ENCODE assay signal across 11 cellular contexts in the genomic region with DNA sequence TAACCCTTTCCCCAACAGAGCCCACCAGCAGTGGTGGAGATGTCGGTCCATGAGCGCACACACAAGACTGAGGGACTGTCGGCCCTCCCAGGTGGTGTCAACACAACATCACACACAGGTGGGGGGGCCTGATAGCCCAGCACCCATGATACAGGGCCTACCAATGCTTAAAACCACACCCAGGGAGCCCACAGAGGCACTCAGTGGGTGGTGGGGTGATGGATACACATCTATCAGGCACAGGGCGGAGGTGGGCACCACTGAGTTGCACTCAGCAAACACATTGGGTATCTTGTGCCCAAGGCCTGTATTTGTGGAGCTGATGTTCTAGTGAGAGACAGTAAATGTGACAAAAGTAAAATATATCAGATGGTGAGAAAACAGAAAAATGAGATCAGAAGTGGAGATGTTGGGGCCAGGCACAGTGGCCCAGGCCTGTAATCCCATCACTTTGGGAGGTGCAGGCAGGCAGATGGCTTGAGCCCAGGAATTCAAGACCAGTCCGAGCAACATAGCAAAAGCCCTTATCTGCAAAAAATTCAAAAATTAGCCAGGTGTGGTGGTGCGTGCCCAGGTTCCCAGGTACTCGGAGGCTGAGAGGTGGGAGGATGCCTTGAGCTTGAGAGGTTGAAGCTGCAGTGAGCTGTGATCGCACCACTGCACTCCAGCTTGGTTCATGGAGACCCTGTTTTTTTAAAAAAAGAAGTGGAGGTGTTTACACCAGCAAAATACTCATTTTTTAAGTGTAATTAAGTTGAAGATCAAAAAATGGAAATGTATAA. TPM values are rescaled to one million over a fixed set of nuclear protein-coding genes. Genes with fewer than 3 reads are reported as not detected.
DNase-seq lines count a peak whose midpoint lies in the region; ATAC-seq, FAIRE-seq and TF ChIP-seq lines count a peak whose summit lies in the region.
"Had no signal": no experiment of that assay in that cellular context is flagged by ENCODE, and none has a peak within 500 bp of the region (broad histone marks: within the 10 kb centered on the region; RNA-seq: fewer than 3 reads in every experiment).

No MANE protein-coding gene starts in this region.

- no peak for TF ChIP-seq RAD21 in K562 (CRISPR knock-in tag; conservative IDR thresholded peaks at IDR 0.05 in 1 of 2, IDR thresholded peaks at IDR 0.05 in 1 of 2)

- H4K20me1 ChIP-seq in GM23248 (ENCODE audit: insufficient read depth) (no peaks in the 10 kb centered on the region), K562 (replicated peaks; ENCODE audit: control insufficient read depth, insufficient read depth, low read length) (no peaks in the 10 kb centered on the region)

- no peaks in the 10 kb centered on the region for H3K27me3 Mint-ChIP-seq in naive thymus-derived CD8-positive, alpha-beta T cell

- in situ Hi-C loops in GM23248 (cut with MboI) (no loop called here), K562 (cut with MboI) (no loop called here)

- CTCF ChIA-PET in K562 (lab: Yijun Ruan, JAX; ENCODE audit: low intra/inter-chr PET ratio) = interaction anchor here (4.4 kb wide), 1 partner anchor 12 kb away, joined by 74 read pairs; a partner anchor contains a TSS

- H3K4me1 ChIP-seq in GM23248 (ENCODE audit: insufficient read depth) = peaks cover 41% of the 10 kb centered on the region
- H3K4me1 ChIP-seq in K562 (replicated peaks in 1 of 2; ENCODE audit: control insufficient read depth in 2 of 2, insufficient read depth in 2 of 2, low read length in 2 of 2) = peaks cover 48 to 64% of the 10 kb centered on the region in 2 experiments

- 0 out of 2 replicates have a peak overlapping the region, but pooled peaks have one; percentile 98 for H3K27ac ChIP-seq in GM23248
- H3K27ac ChIP-seq in K562 (ENCODE audit: extremely low read depth, low read depth, low read length) = no peak overlapping the region

- H3K36me3 Mint-ChIP-seq in naive thymus-derived CD8-positive, alpha-beta T cell = peaks cover 0 to 29% (median 3%) of the 10 kb centered on the region in 3 donors

- ATAC-seq in K562 = no peak
- no peak for ATAC-seq in naive thymus-derived CD8-positive, alpha-beta T cell
- ATAC-seq in HG03280 (IDR thresholded peaks at IDR 0.05; ENCODE audit: unreplicated experiment) = no peak
- ATAC-seq in GM19467 (IDR thresholded peaks at IDR 0.05; ENCODE audit: unreplicated experiment) = no peak
- no peak for ATAC-seq in GM18907 (IDR thresholded peaks at IDR 0.05; ENCODE audit: unreplicated experiment)
- no peak for ATAC-seq in GM18505 (IDR thresholded peaks at IDR 0.05; ENCODE audit: unreplicated experiment)

- WGBS in GM23248 (ENCODE audit: low coverage in 1 of 2, low lambda C conversion rate in 2 of 2, missing lambda C conversion rate in 2 of 2), 2 experiments = 94 to 97% methylated on average over 8 of the region's 8 CpGs
- WGBS in K562 (ENCODE audit: insufficient coverage, low coverage, missing lambda C conversion rate) = 93% methylated on average over 8 of the region's 8 CpGs

- H3K4me3 Mint-ChIP-seq in naive thymus-derived CD8-positive, alpha-beta T cell = peak overlapping the region in 9 of 10 donors; percentile 29 to 79 (median 47)

- intact Hi-C loops in K562 (cut with micrococcal nuclease) = no loop called here

- no peaks in the 10 kb centered on the region for H3K9me3 Mint-ChIP-seq in naive thymus-derived CD8-positive, alpha-beta T cell

- no peaks in the 10 kb centered on the region for H3K9me2 ChIP-seq in GM23248 (ENCODE audit: insufficient read depth)

- H3K4me3 ChIP-seq in GM23248 = no peak overlapping the region
- no peak overlapping the region for H3K4me3 ChIP-seq in K562
- H3K4me3 ChIP-seq: PC-9 had no signal

- H3K9ac ChIP-seq in GM23248 = no peak overlapping the region
- H3K9ac ChIP-seq in K562 (ENCODE audit: insufficient read depth in 1 of 2, low read depth in 2 of 2, low read length in 2 of 2) = 0 out of 4 replicates have a peak overlapping the region, but pooled peaks of 1 of the 2 experiments have one; percentile 12

- no peak overlapping the region for H2AFZ ChIP-seq in GM23248
- no peak overlapping the region for H2AFZ ChIP-seq in K562 (ENCODE audit: low read depth, low read length)
- H2AFZ ChIP-seq: PC-9 had no signal

- DNase-seq in 8988T (peak; percentile 40), GM23248 (no peak), K562 (ENCODE audit: extremely low read depth in 1 of 4, low spot score in 3 of 4) (no peak)
- DNase-seq in naive thymus-derived CD8-positive, alpha-beta T cell = no peak
- DNase-seq: NCI-H1694 had no signal

- no peak for FAIRE-seq in K562 (lab: Jason Lieb, UNC)
- FAIRE-seq: GM18507 had no signal

- H3K79me2 ChIP-seq in GM23248 (ENCODE audit: insufficient read depth) = no peaks in the 10 kb centered on the region
- peaks cover 6% of the 10 kb centered on the region; the same call in 2 of the 3 replicates for H3K79me2 ChIP-seq in K562 (ENCODE audit: control insufficient read depth, insufficient read depth, low read length)

- peaks cover 3% of the 10 kb centered on the region for H3K9me1 ChIP-seq in K562 (ENCODE audit: control insufficient read depth, insufficient read depth, low read length)

- H3K27ac Mint-ChIP-seq in naive thymus-derived CD8-positive, alpha-beta T cell = peak overlapping the region; percentile 69 to 99 (median 94)

- no peak overlapping the region for H3K4me2 ChIP-seq in GM23248 (ENCODE audit: unreplicated experiment)
- no peak overlapping the region for H3K4me2 ChIP-seq in K562 (ENCODE audit: insufficient read depth, low read length)

- H3K9me3 ChIP-seq in GM23248 (ENCODE audit: low read depth) (no peaks in the 10 kb centered on the region), K562 (replicated peaks; ENCODE audit: control insufficient read depth, insufficient read depth, low read depth, low read length) (no peaks in the 10 kb centered on the region)

- H3K4me1 Mint-ChIP-seq in naive thymus-derived CD8-positive, alpha-beta T cell = peaks cover 25 to 72% (median 63%) of the 10 kb centered on the region in 4 donors

- H3K36me3 ChIP-seq in GM23248 (ENCODE audit: low read depth) (no peaks in the 10 kb centered on the region), K562 (ENCODE audit: control insufficient read depth, insufficient read depth, low read length) (peaks cover 15% of the 10 kb centered on the region; the same call in 1 of the 3 replicates)

- BruUV-seq in K562 (replicated peaks; lab: Mats Ljungman, UMichigan) = no TSS peak

- TF ChIP-seq POLR2A in K562 (conservative IDR thresholded peaks at IDR 0.05) = 0 out of 2 replicates have a peak, but pooled peaks have one; percentile 30
- TF ChIP-seq POLR2A in GM18505 (IDR thresholded peaks at IDR 0.05; ENCODE audit: borderline replicate concordance, extremely low read depth, insufficient read depth, insufficient read length) = no peak

- TF ChIP-seq CTCF in K562 (IDR thresholded peaks at IDR 0.05 in 2 of 3, conservative IDR thresholded peaks at IDR 0.05 in 1 of 3; ENCODE audit: insufficient read depth in 2 of 3, low read depth in 1 of 3, low read length in 3 of 3) = no peak

- POLR2A ChIA-PET in K562 (lab: Yijun Ruan, JAX) = no interaction called here
- POLR2A ChIA-PET in naive thymus-derived CD8-positive, alpha-beta T cell (lab: Charles Lee) = interaction anchor here (0.9 to 11.2 kb wide), 3 partner anchors 8 to 36 kb away, joined by 4 to 258 read pairs (median 183); a partner anchor contains a TSS

- H3F3A ChIP-seq in GM23248 (ENCODE audit: insufficient read depth) = peaks cover 43% of the 10 kb centered on the region

- TF ChIP-seq EP300 in K562 (IDR thresholded peaks at IDR 0.05; ENCODE audit: low read length) = no peak

- H3K27me3 ChIP-seq in GM23248 (replicated peaks; ENCODE audit: insufficient read depth) (no peaks in the 10 kb centered on the region), K562 (ENCODE audit: control insufficient read depth in 2 of 2, insufficient read depth in 2 of 2, low read length in 2 of 2) (no peaks in the 10 kb centered on the region)

RNA-seq across cellular contexts. Expression of a gene that starts 6.8 kb away (rescaled TPM):
- 7.0 and 13.9 TPM in 2 replicates for total RNA-seq in GM23248 (2014; rRNA removed; shearing (Covaris generic))
- polyA plus RNA-seq in GM23248 (2016; fragmentation: Nextera tagmentation; extraction: Ambion mirVana) = 86.2 and 86.6 TPM in 2 replicates
- 9.5 and 19.1 TPM in 2 replicates for total RNA-seq in K562 (2011; cell fraction: chromatin; rRNA removed; ENCODE audit: low replicate concordance)
- 17.8 and 18.8 TPM in 2 replicates for total RNA-seq in K562 (2011; cell fraction: nucleolus; rRNA removed)
- total RNA-seq in K562 (2011; cell fraction: nucleoplasm; rRNA removed) = 15.0 and 15.3 TPM in 2 replicates
- 3.5 and 7.1 TPM in 2 replicates for total RNA-seq in K562 (2014; rRNA removed)
- 1.8 and 2.8 TPM in 2 replicates for total RNA-seq in K562 (2014; rRNA removed; fragmentation: Illumina TruSeq; extraction: Trizol)
- total RNA-seq in K562 (2015; rRNA removed; fragmentation: Illumina TruSeq; extraction: Trizol) = 3.7 and 3.8 TPM in 2 replicates
- 17.1 and 20.1 TPM in 2 replicates for total RNA-seq in K562 (2021)
- 1.0 and 2.0 TPM in 2 replicates for polyA plus RNA-seq in K562 (2011; rRNA removed)
- 1.8 and 3.0 TPM in 2 replicates for polyA plus RNA-seq in K562 (2011; cell fraction: cytosol; rRNA removed)
- polyA plus RNA-seq in K562 (2011; cell fraction: nucleus; rRNA removed) = 12.7 and 20.7 TPM in 2 replicates
- polyA plus RNA-seq in K562 (2012) = 14.4 and 28.7 TPM in 2 replicates
- polyA plus RNA-seq in K562 (2014; fragmentation: Illumina TruSeq; extraction: Trizol) = 12.5 and 13.4 TPM in 2 replicates
- 1 to 10 TPM; 1.3 to 1.5 TPM for polyA plus RNA-seq in K562 (2014; fragmentation: Nextera tagmentation; extraction: Ambion mirVana)
- 9.2 and 9.5 TPM in 2 replicates for polyA plus RNA-seq in K562 (2014; rRNA removed)
- polyA minus RNA-seq in K562 (2011; rRNA and poly(A)+ RNA removed) = 0.63 and 0.66 TPM in 2 replicates
- polyA minus RNA-seq in K562 (2011; cell fraction: cytosol; rRNA and poly(A)+ RNA removed) = 6.1 and 7.0 TPM in 2 replicates
- 11.0 and 12.8 TPM in 2 replicates for polyA minus RNA-seq in K562 (2011; cell fraction: nucleus; rRNA and poly(A)+ RNA removed)
- total RNA-seq in naive thymus-derived CD8-positive, alpha-beta T cell = 100 to 1,000 TPM; 184 to 188 TPM
- 100 to 1,000 TPM in 2 of 3 donors, 10 to 100 TPM in 1; 70.4 to 137 (median 109) TPM for polyA plus RNA-seq in naive thymus-derived CD8-positive, alpha-beta T cell

RNA-seq across cellular contexts. Expression of a gene that starts 8.7 kb away (rescaled TPM):
- 27.7 and 29.6 TPM in 2 replicates for total RNA-seq in GM23248 (2014; rRNA removed; shearing (Covaris generic))
- polyA plus RNA-seq in GM23248 (2016; fragmentation: Nextera tagmentation; extraction: Ambion mirVana) = 34.9 and 39.2 TPM in 2 replicates
- total RNA-seq in K562 (2011; cell fraction: chromatin; rRNA removed; ENCODE audit: low replicate concordance) = 7.8 and 14.7 TPM in 2 replicates
- total RNA-seq in K562 (2011; cell fraction: nucleolus; rRNA removed) = 12.0 and 12.7 TPM in 2 replicates
- total RNA-seq in K562 (2011; cell fraction: nucleoplasm; rRNA removed) = 13.0 and 17.4 TPM in 2 replicates
- total RNA-seq in K562 (2014; rRNA removed) = 16.0 and 22.6 TPM in 2 replicates
- 7.0 and 7.2 TPM in 2 replicates for total RNA-seq in K562 (2014; rRNA removed; fragmentation: Illumina TruSeq; extraction: Trizol)
- 11.2 and 11.7 TPM in 2 replicates for total RNA-seq in K562 (2015; rRNA removed; fragmentation: Illumina TruSeq; extraction: Trizol)
- 17.3 and 18.0 TPM in 2 replicates for total RNA-seq in K562 (2021)
- 11.7 and 12.4 TPM in 2 replicates for polyA plus RNA-seq in K562 (2011; rRNA removed)
- polyA plus RNA-seq in K562 (2011; cell fraction: cytosol; rRNA removed) = 18.4 and 30.0 TPM in 2 replicates
- 5.3 and 8.7 TPM in 2 replicates for polyA plus RNA-seq in K562 (2011; cell fraction: nucleus; rRNA removed)
- 14.0 and 19.0 TPM in 2 replicates for polyA plus RNA-seq in K562 (2012)
- polyA plus RNA-seq in K562 (2014; fragmentation: Illumina TruSeq; extraction: Trizol) = 18.0 and 19.2 TPM in 2 replicates
- polyA plus RNA-seq in K562 (2014; fragmentation: Nextera tagmentation; extraction: Ambion mirVana) = 1 to 10 TPM; 1.8 to 2.8 TPM
- 15.1 and 22.5 TPM in 2 replicates for polyA plus RNA-seq in K562 (2014; rRNA removed)
- 6.4 and 10.6 TPM in 2 replicates for polyA minus RNA-seq in K562 (2011; rRNA and poly(A)+ RNA removed)
- 5.9 and 9.0 TPM in 2 replicates for polyA minus RNA-seq in K562 (2011; cell fraction: cytosol; rRNA and poly(A)+ RNA removed)
- 15.9 and 16.3 TPM in 2 replicates for polyA minus RNA-seq in K562 (2011; cell fraction: nucleus; rRNA and poly(A)+ RNA removed)
- total RNA-seq in naive thymus-derived CD8-positive, alpha-beta T cell = 10 to 100 TPM; 53.8 to 59.0 TPM
- polyA plus RNA-seq in naive thymus-derived CD8-positive, alpha-beta T cell = 10 to 100 TPM; 48.1 to 71.4 (median 59.6) TPM

RNA-seq across cellular contexts. Expression of a gene that starts 9.0 kb away (rescaled TPM):
- 45.3 and 51.2 TPM in 2 replicates for total RNA-seq in GM23248 (2014; rRNA removed; shearing (Covaris generic))
- polyA plus RNA-seq in GM23248 (2016; fragmentation: Nextera tagmentation; extraction: Ambion mirVana) = 44.2 and 44.5 TPM in 2 replicates
- total RNA-seq in K562 (2011; cell fraction: chromatin; rRNA removed; ENCODE audit: low replicate concordance) = 59.0 and 87.9 TPM in 2 replicates
- 51.6 and 65.2 TPM in 2 replicates for total RNA-seq in K562 (2011; cell fraction: nucleolus; rRNA removed)
- total RNA-seq in K562 (2011; cell fraction: nucleoplasm; rRNA removed) = 40.5 and 40.8 TPM in 2 replicates
- total RNA-seq in K562 (2014; rRNA removed) = 41.2 and 50.5 TPM in 2 replicates
- 22.6 and 23.2 TPM in 2 replicates for total RNA-seq in K562 (2014; rRNA removed; fragmentation: Illumina TruSeq; extraction: Trizol)
- total RNA-seq in K562 (2015; rRNA removed; fragmentation: Illumina TruSeq; extraction: Trizol) = 37.0 and 39.8 TPM in 2 replicates
- total RNA-seq in K562 (2021) = 30.7 and 33.8 TPM in 2 replicates
- polyA plus RNA-seq in K562 (2011; rRNA removed) = 30.1 and 31.6 TPM in 2 replicates
- 31.4 and 56.3 TPM in 2 replicates for polyA plus RNA-seq in K562 (2011; cell fraction: cytosol; rRNA removed)
- polyA plus RNA-seq in K562 (2011; cell fraction: nucleus; rRNA removed) = 65.9 and 73.6 TPM in 2 replicates
- 37.5 and 43.8 TPM in 2 replicates for polyA plus RNA-seq in K562 (2012)
- 41.1 and 45.0 TPM in 2 replicates for polyA plus RNA-seq in K562 (2014; fragmentation: Illumina TruSeq; extraction: Trizol)
- 1 to 10 TPM; 1.5 to 1.7 TPM for polyA plus RNA-seq in K562 (2014; fragmentation: Nextera tagmentation; extraction: Ambion mirVana)
- 32.4 and 43.5 TPM in 2 replicates for polyA plus RNA-seq in K562 (2014; rRNA removed)
- polyA minus RNA-seq in K562 (2011; rRNA and poly(A)+ RNA removed) = 38.6 and 43.3 TPM in 2 replicates
- polyA minus RNA-seq in K562 (2011; cell fraction: cytosol; rRNA and poly(A)+ RNA removed) = 21.1 and 21.3 TPM in 2 replicates
- 33.7 and 58.5 TPM in 2 replicates for polyA minus RNA-seq in K562 (2011; cell fraction: nucleus; rRNA and poly(A)+ RNA removed)
- 10 to 100 TPM; 44.4 to 47.4 TPM for total RNA-seq in naive thymus-derived CD8-positive, alpha-beta T cell
- polyA plus RNA-seq in naive thymus-derived CD8-positive, alpha-beta T cell = 10 to 100 TPM; 30.7 to 53.0 (median 43.8) TPM

RNA-seq across cellular contexts. Expression of a gene that starts 12.6 kb away (rescaled TPM):
- total RNA-seq in GM23248 (2014; rRNA removed; shearing (Covaris generic)) = 12.0 and 17.5 TPM in 2 replicates
- polyA plus RNA-seq in GM23248 (2016; fragmentation: Nextera tagmentation; extraction: Ambion mirVana) = 12.2 and 13.5 TPM in 2 replicates
- 36.8 and 97.0 TPM in 2 replicates for total RNA-seq in K562 (2011; cell fraction: chromatin; rRNA removed; ENCODE audit: low replicate concordance)
- total RNA-seq in K562 (2011; cell fraction: nucleolus; rRNA removed) = 44.7 and 54.0 TPM in 2 replicates
- total RNA-seq in K562 (2011; cell fraction: nucleoplasm; rRNA removed) = 35.4 and 61.8 TPM in 2 replicates
- 9.8 and 17.1 TPM in 2 replicates for total RNA-seq in K562 (2014; rRNA removed)
- 5.9 and 6.8 TPM in 2 replicates for total RNA-seq in K562 (2014; rRNA removed; fragmentation: Illumina TruSeq; extraction: Trizol)
- total RNA-seq in K562 (2015; rRNA removed; fragmentation: Illumina TruSeq; extraction: Trizol) = 8.1 and 11.4 TPM in 2 replicates
- 41.1 and 45.7 TPM in 2 replicates for total RNA-seq in K562 (2021)
- 5.4 and 8.5 TPM in 2 replicates for polyA plus RNA-seq in K562 (2011; rRNA removed)
- polyA plus RNA-seq in K562 (2011; cell fraction: cytosol; rRNA removed) = 4.2 and 6.3 TPM in 2 replicates
- polyA plus RNA-seq in K562 (2011; cell fraction: nucleus; rRNA removed) = 32.9 and 103 TPM in 2 replicates
- 22.1 and 34.0 TPM in 2 replicates for polyA plus RNA-seq in K562 (2012)
- 18.6 and 27.7 TPM in 2 replicates for polyA plus RNA-seq in K562 (2014; fragmentation: Illumina TruSeq; extraction: Trizol)
- polyA plus RNA-seq in K562 (2014; fragmentation: Nextera tagmentation; extraction: Ambion mirVana) = 1 to 10 TPM in 1 of 2 experiments, under 1 TPM in 1; 0.98 to 3.0 TPM
- 14.9 and 18.0 TPM in 2 replicates for polyA plus RNA-seq in K562 (2014; rRNA removed)
- polyA minus RNA-seq in K562 (2011; rRNA and poly(A)+ RNA removed) = 2.7 TPM in 2 replicates
- polyA minus RNA-seq in K562 (2011; cell fraction: cytosol; rRNA and poly(A)+ RNA removed) = 15.3 and 25.7 TPM in 2 replicates
- 14.0 and 19.9 TPM in 2 replicates for polyA minus RNA-seq in K562 (2011; cell fraction: nucleus; rRNA and poly(A)+ RNA removed)
- total RNA-seq in naive thymus-derived CD8-positive, alpha-beta T cell = 10 to 100 TPM; 14.3 to 23.8 TPM
- polyA plus RNA-seq in naive thymus-derived CD8-positive, alpha-beta T cell = 1 to 10 TPM; 4.2 to 5.0 (median 4.8) TPM

RNA-seq across cellular contexts. Expression of a gene that starts 35.9 kb away (rescaled TPM):
- 91.2 and 136 TPM in 2 replicates for total RNA-seq in GM23248 (2014; rRNA removed; shearing (Covaris generic))
- polyA plus RNA-seq in GM23248 (2016; fragmentation: Nextera tagmentation; extraction: Ambion mirVana) (542 and 556 TPM in 2 replicates), K562 (2011; rRNA removed) (1,618 and 2,255 TPM in 2 replicates), K562 (2014; fragmentation: Illumina TruSeq; extraction: Trizol) (2,204 and 2,973 TPM in 2 replicates), K562 (2014; fragmentation: Nextera tagmentation; extraction: Ambion mirVana) (1,000 to 10,000 TPM; 2,545 to 3,175 TPM), K562 (2014; rRNA removed) (3,400 and 3,671 TPM in 2 replicates)
- 222 and 453 TPM in 2 replicates for total RNA-seq in K562 (2011; cell fraction: chromatin; rRNA removed; ENCODE audit: low replicate concordance)
- 784 and 1,002 TPM in 2 replicates for total RNA-seq in K562 (2011; cell fraction: nucleolus; rRNA removed)
- total RNA-seq in K562 (2011; cell fraction: nucleoplasm; rRNA removed) = 878 and 1,583 TPM in 2 replicates
- total RNA-seq in K562 (2014; rRNA removed) (2,011 and 2,125 TPM in 2 replicates), K562 (2014; rRNA removed; fragmentation: Illumina TruSeq; extraction: Trizol) (82.6 and 146 TPM in 2 replicates), K562 (2015; rRNA removed; fragmentation: Illumina TruSeq; extraction: Trizol) (114 and 137 TPM in 2 replicates), K562 (2021) (3,072 and 3,267 TPM in 2 replicates)
- polyA plus RNA-seq in K562 (2011; cell fraction: cytosol; rRNA removed) = 6,767 and 7,935 TPM in 2 replicates
- polyA plus RNA-seq in K562 (2011; cell fraction: nucleus; rRNA removed) = 1,399 and 1,697 TPM in 2 replicates
- 3,974 and 4,107 TPM in 2 replicates for polyA plus RNA-seq in K562 (2012)
- 1,356 and 1,489 TPM in 2 replicates for polyA minus RNA-seq in K562 (2011; rRNA and poly(A)+ RNA removed)
- polyA minus RNA-seq in K562 (2011; cell fraction: cytosol; rRNA and poly(A)+ RNA removed) = 1,901 and 2,445 TPM in 2 replicates
- polyA minus RNA-seq in K562 (2011; cell fraction: nucleus; rRNA and poly(A)+ RNA removed) = 274 and 520 TPM in 2 replicates
- 1,000 to 10,000 TPM; 3,730 to 3,760 TPM for total RNA-seq in naive thymus-derived CD8-positive, alpha-beta T cell
- polyA plus RNA-seq in naive thymus-derived CD8-positive, alpha-beta T cell = 1,000 to 10,000 TPM; 2,588 to 2,812 (median 2,742) TPM

Comparison
In these comparisons a context has a peak if more than half of its experiments do, and no peak if none do; other contexts are left out.
1. RNA of a gene that starts 6.8 kb away (total RNA-seq): 184 to 188 TPM in naive thymus-derived CD8-positive, alpha-beta T cell; 7.0 to 13.9 TPM in GM23248 and 1.8 to 20.1 TPM in K562; every median in the first group is over 4 times any median in the second.